17 cellular contexts compared by ENCODE assay signal in the genomic region with DNA sequence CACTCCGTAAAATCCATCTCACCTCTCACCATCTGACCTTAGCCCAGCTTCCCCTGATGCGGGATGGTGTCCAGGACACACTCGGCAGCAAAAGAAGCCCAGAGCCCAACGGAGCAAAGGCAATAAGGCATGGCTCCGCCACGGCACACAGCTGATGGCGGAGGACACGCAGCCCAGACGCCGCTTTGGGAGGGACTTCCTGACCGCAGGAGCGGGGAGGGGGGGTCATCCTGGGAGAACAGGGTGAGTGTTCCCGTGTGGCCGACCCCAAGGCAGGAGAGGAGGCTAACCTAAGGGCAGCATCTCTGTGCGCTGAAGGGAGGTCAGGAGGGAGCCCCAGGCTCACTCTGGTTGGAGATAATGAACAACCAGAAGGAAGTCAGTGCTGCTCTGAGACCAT.
DNase-seq lines count a peak whose midpoint lies in the region; ATAC-seq and TF ChIP-seq lines count a peak whose summit lies in the region.
"Had no signal": no experiment of that assay in that cellular context is flagged by ENCODE, and none has a peak within 500 bp of the region (broad histone marks: within the 10 kb centered on the region; RNA-seq: fewer than 3 reads in every experiment).

No MANE protein-coding gene starts in this region.

- H2BK12ac ChIP-seq in neuronal stem cell (ENCODE audit: low read length), result peak overlapping the region; percentile 41

- CTCF ChIA-PET in WTC11 (lab: Charles Lee), result interaction anchor here (2.9 kb wide), 1 partner anchor 39 kb away, joined by 7 read pairs; no protein-coding TSS in a partner anchor

- peak overlapping the region; percentile 73 for H3K23ac ChIP-seq in neuronal stem cell (ENCODE audit: low read depth, low read length, poor library complexity)

- no peak overlapping the region for H3K4me3 Mint-ChIP-seq in WTC11
- H3K4me3 Mint-ChIP-seq: CD4-positive, CD25-positive, alpha-beta regulatory T cell; CD8-positive, alpha-beta T cell; HFFc6 had no signal

- peak overlapping the region; percentile 81 for H2AK5ac ChIP-seq in neuronal stem cell (ENCODE audit: low read depth, low read length)

- H2BK120ac ChIP-seq in neuronal stem cell (ENCODE audit: low read depth, low read length), result no peak overlapping the region

- H3K27ac ChIP-seq in left ventricle myocardium inferior (replicated peaks), result peak overlapping the region; percentile 60
- peak overlapping the region; percentile 64 to 66 for H3K27ac ChIP-seq in right atrium auricular region
- H3K27ac ChIP-seq in neuronal stem cell (replicated peaks; ENCODE audit: low read length), result no peak overlapping the region
- H3K27ac ChIP-seq in testis, result no peak overlapping the region
- H3K27ac ChIP-seq: GM23248 had no signal

- no CpG with 5 or more reads among the region's 15 CpGs for WGBS in neuronal stem cell (ENCODE audit: extremely low coverage in 2 of 2, insufficient read length in 2 of 2, insufficient replicate concordance in 1 of 2), 2 donors
- WGBS in testis, 2 donors, result 89 to 93% methylated on average over 11 to 15 of the region's 15 CpGs

- H3K4me1 Mint-ChIP-seq in WTC11, result peaks cover 3% of the 10 kb centered on the region; the same call in 1 of the 2 replicates
- H3K4me1 Mint-ChIP-seq: CD4-positive, CD25-positive, alpha-beta regulatory T cell had no signal

- intact Hi-C loops in left ventricle myocardium inferior (cut with micrococcal nuclease) (no loop called here), cardiac septum (cut with DNase I) (loop anchor here (5.0 kb wide), 1 partner anchor 131 kb away; the partner anchor contains the start of gene CELSR1), testis (cut with DNase I; ENCODE audit: low total_unique reads) (no loop called here)

- no peak overlapping the region for H3K4me2 ChIP-seq in neuronal stem cell (ENCODE audit: insufficient read depth, low read length, poor library complexity, severe bottlenecking)

- ATAC-seq in WTC11 (no peak), GM18907 (IDR thresholded peaks at IDR 0.05; ENCODE audit: unreplicated experiment) (no peak)
- ATAC-seq: CD8-positive, alpha-beta T cell had no signal

- DNase-seq in left ventricle myocardium inferior, result no peak
- no peak for DNase-seq in cardiac septum (ENCODE audit: low spot score)
- no peak for DNase-seq in WTC11 (ENCODE audit: low spot score)
- no peak for DNase-seq in right atrium auricular region (ENCODE audit: low spot score)
- no peak for DNase-seq in neuronal stem cell (ENCODE audit: low spot score)
- no peak for DNase-seq in CD1c-positive myeloid dendritic cell (ENCODE audit: extremely low spot score)
- no peak for DNase-seq in testis
- DNase-seq: C1 segment of cervical spinal cord; Caco-2; CD4-positive, CD25-positive, alpha-beta regulatory T cell; CD8-positive, alpha-beta T cell; DMS153; DND-41; GM23248; HFFc6 had no signal

- TF ChIP-seq POLR2A in testis (IDR thresholded peaks at IDR 0.05), result no peak

- peak overlapping the region; percentile 98 for H4K8ac ChIP-seq in neuronal stem cell (ENCODE audit: low read depth, low read length)

- no peak overlapping the region for H2BK15ac ChIP-seq in neuronal stem cell (ENCODE audit: low read length)

- H3K27me3 ChIP-seq in left ventricle myocardium inferior (ENCODE audit: low read depth) (no peaks in the 10 kb centered on the region), right atrium auricular region (no peaks in the 10 kb centered on the region), neuronal stem cell (ENCODE audit: control insufficient read depth in 3 of 3, insufficient read depth in 3 of 3, low read depth in 1 of 3, low read length in 3 of 3) (no peaks in the 10 kb centered on the region), testis (no peaks in the 10 kb centered on the region)

- H3K4me1 ChIP-seq in left ventricle myocardium inferior (peaks cover 11% of the 10 kb centered on the region), right atrium auricular region (peaks cover 0 to 7% of the 10 kb centered on the region in 2 donors), neuronal stem cell (ENCODE audit: control insufficient read depth in 2 of 2, insufficient read depth in 1 of 2, low read depth in 1 of 2, low read length in 2 of 2) (no peaks in the 10 kb centered on the region), testis (no peaks in the 10 kb centered on the region)
- H3K4me1 ChIP-seq: Caco-2, HAP-1 had no signal

- H3K4me3 ChIP-seq in left ventricle myocardium inferior, result no peak overlapping the region
- H3K4me3 ChIP-seq in right atrium auricular region, result no peak overlapping the region
- peak overlapping the region in 1 of 2 donors; percentile 44 for H3K4me3 ChIP-seq in neuronal stem cell (ENCODE audit: low read length in 2 of 2)
- no peak overlapping the region for H3K4me3 ChIP-seq in testis
- H3K4me3 ChIP-seq: GM23248, HAP-1 had no signal

- peak overlapping the region; percentile 73 for H3K27ac Mint-ChIP-seq in WTC11
- H3K27ac Mint-ChIP-seq: CD4-positive, CD25-positive, alpha-beta regulatory T cell; CD8-positive, alpha-beta T cell; HFFc6 had no signal

- TF ChIP-seq CTCF in left ventricle myocardium inferior (IDR thresholded peaks at IDR 0.05; ENCODE audit: borderline replicate concordance), result no peak
- TF ChIP-seq CTCF in WTC11 (IDR thresholded peaks at IDR 0.05), result no peak
- no peak for TF ChIP-seq CTCF in right atrium auricular region (IDR thresholded peaks at IDR 0.05)
- no peak for TF ChIP-seq CTCF in testis (IDR thresholded peaks at IDR 0.05)

- no peaks in the 10 kb centered on the region for H3K9me3 ChIP-seq in left ventricle myocardium inferior (replicated peaks)
- no peaks in the 10 kb centered on the region for H3K9me3 ChIP-seq in right atrium auricular region
- no peaks in the 10 kb centered on the region for H3K9me3 ChIP-seq in neuronal stem cell (replicated peaks in 1 of 2; ENCODE audit: control insufficient read depth in 2 of 2, insufficient read depth in 1 of 2, low read depth in 1 of 2, low read length in 2 of 2)
- H3K9me3 ChIP-seq in testis, result no peaks in the 10 kb centered on the region
- H3K9me3 ChIP-seq: Caco-2, HAP-1 had no signal

- peaks cover 3% of the 10 kb centered on the region; the same call in 1 of the 2 replicates for H3K36me3 Mint-ChIP-seq in WTC11
- H3K36me3 Mint-ChIP-seq: CD4-positive, CD25-positive, alpha-beta regulatory T cell; CD8-positive, alpha-beta T cell had no signal

- no peak overlapping the region for H3K9ac ChIP-seq in neuronal stem cell (ENCODE audit: low read depth, low read length, poor library complexity)
- H3K9ac ChIP-seq: GM23248 had no signal

- no peak overlapping the region for H2AFZ ChIP-seq in neuronal stem cell (ENCODE audit: low read length)
- H2AFZ ChIP-seq: GM23248 had no signal

- H4K91ac ChIP-seq in neuronal stem cell (ENCODE audit: low read depth, low read length, poor library complexity), result no peak overlapping the region

- peak overlapping the region; percentile 71 for H3K14ac ChIP-seq in neuronal stem cell (ENCODE audit: low read length)

- no peaks in the 10 kb centered on the region for H3K27me3 Mint-ChIP-seq in WTC11 (ENCODE audit: low read depth)
- H3K27me3 Mint-ChIP-seq: CD4-positive, CD25-positive, alpha-beta regulatory T cell had no signal

- H2BK5ac ChIP-seq in neuronal stem cell (ENCODE audit: low read length), result no peak overlapping the region

- peak overlapping the region; percentile 80 for H3K18ac ChIP-seq in neuronal stem cell (ENCODE audit: low read length)

- no peaks in the 10 kb centered on the region for H3K79me1 ChIP-seq in neuronal stem cell (ENCODE audit: low read depth, low read length)

- no peaks in the 10 kb centered on the region for H3K9me3 Mint-ChIP-seq in WTC11
- H3K9me3 Mint-ChIP-seq: CD4-positive, CD25-positive, alpha-beta regulatory T cell; CD8-positive, alpha-beta T cell; HFFc6 had no signal

- H3K36me3 ChIP-seq in left ventricle myocardium inferior, result no peaks in the 10 kb centered on the region
- H3K36me3 ChIP-seq in right atrium auricular region, result no peaks in the 10 kb centered on the region
- H3K36me3 ChIP-seq in neuronal stem cell (replicated peaks in 1 of 2; ENCODE audit: control insufficient read depth in 2 of 2, insufficient read depth in 2 of 2, low read length in 2 of 2), result peaks cover 2 to 28% of the 10 kb centered on the region in 2 donors
- H3K36me3 ChIP-seq in testis (ENCODE audit: low read depth, missing control alignments), result no peaks in the 10 kb centered on the region
- H3K36me3 ChIP-seq: HAP-1 had no signal

- H3K4ac ChIP-seq in neuronal stem cell (ENCODE audit: low read length), result no peak overlapping the region

- POLR2A ChIA-PET in WTC11 (lab: Charles Lee), result no interaction called here

TF ChIP-seq in WTC11, 78 proteins besides CTCF, POLR2A, EP300 and RAD21:
- TF ChIP-seq PRRX2 (CRISPR knock-in tag; IDR thresholded peaks at IDR 0.05) (no peak), MYBL2 (CRISPR knock-in tag; IDR thresholded peaks at IDR 0.05) (no peak)

Comparison
In these comparisons a context has a peak if more than half of its experiments do, and no peak if none do; other contexts are left out.
1. H3K27ac ChIP-seq: peak in left ventricle myocardium inferior (single experiment) and right atrium auricular region (2 of 2); none in neuronal stem cell (single experiment) and testis (0 of 2).